ENCODE assay signal across 16 cellular contexts in the genomic region with DNA sequence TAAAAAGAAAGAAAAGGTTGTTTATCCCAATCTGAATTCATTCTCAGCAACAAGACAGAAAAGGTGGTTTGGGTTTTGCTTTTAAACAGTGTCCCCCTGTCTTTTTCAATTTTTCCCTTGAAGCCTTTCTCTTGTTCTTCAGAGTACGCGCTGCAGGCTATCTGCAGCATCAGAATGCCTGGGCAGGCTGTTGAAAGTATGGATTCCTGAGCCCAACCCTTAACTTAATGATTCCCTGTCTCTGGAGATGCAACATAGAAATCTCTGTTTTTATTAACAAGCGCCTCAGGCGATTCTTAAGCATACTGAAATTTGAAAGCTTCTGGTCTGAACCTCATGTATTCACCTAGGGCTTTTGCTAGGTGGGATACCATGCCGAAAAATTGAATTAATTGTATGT. TPM values are rescaled to one million over a fixed set of nuclear protein-coding genes. Genes with fewer than 3 reads are reported as not detected.
DNase-seq lines count a peak whose midpoint lies in the region; TF ChIP-seq lines count a peak whose summit lies in the region.
"Had no signal": no experiment of that assay in that cellular context is flagged by ENCODE, and none has a peak within 500 bp of the region (broad histone marks: within the 10 kb centered on the region; RNA-seq: fewer than 3 reads in every experiment).

No MANE protein-coding gene starts in this region.

- H3K4me3 ChIP-seq in mesodermal cell (ENCODE audit: extremely low read depth, insufficient read depth, low read length, poor library complexity, severe bottlenecking): no peak overlapping the region
- H3K4me3 ChIP-seq in MM.1S (ENCODE audit: low read length): no peak overlapping the region
- H3K4me3 ChIP-seq: GM12878, HAP-1 had no signal

- WGBS in mesodermal cell (ENCODE audit: insufficient coverage in 2 of 2), 2 experiments: 68 to 76% methylated on average over 4 of the region's 5 CpGs

- peaks cover 25% of the 10 kb centered on the region for H3K36me3 ChIP-seq in mesodermal cell (ENCODE audit: control insufficient read depth, insufficient read depth, low read length)
- H3K36me3 ChIP-seq in MM.1S (replicated peaks; ENCODE audit: insufficient read depth, low read length): no peaks in the 10 kb centered on the region; the same call in 1 of the 2 replicates

- H3F3A ChIP-seq in MM.1S (ENCODE audit: insufficient read depth, low read length): peaks cover 20% of the 10 kb centered on the region

- no peaks in the 10 kb centered on the region for H3K79me2 ChIP-seq in MM.1S (ENCODE audit: low read length)

- DNase-seq in ELF-1 (ENCODE audit: low read depth, low spot score) (peak; percentile 45), NCI-H128 (lab: John Stamatoyannopoulos, UW; ENCODE audit: unreplicated experiment) (no peak), MM.1S (no peak), SKM-1 (lab: John Stamatoyannopoulos, UW; ENCODE audit: unreplicated experiment) (no peak)
- DNase-seq: C1 segment of cervical spinal cord; Caco-2; CD4-positive, alpha-beta memory T cell; DMS153; DND-41; GDM1; GOT3; HFFc6 had no signal

- H3K4me2 ChIP-seq in MM.1S (ENCODE audit: low read depth, low read length): no peak overlapping the region

- H3K9me3 ChIP-seq in mesodermal cell (ENCODE audit: control insufficient read depth, low read length) (no peaks in the 10 kb centered on the region), MM.1S (replicated peaks; ENCODE audit: insufficient read depth, low read length) (no peaks in the 10 kb centered on the region)
- H3K9me3 ChIP-seq: Caco-2, HAP-1 had no signal

- H3K9me2 ChIP-seq in MM.1S (replicated peaks; ENCODE audit: insufficient read depth, low read length): no peaks in the 10 kb centered on the region

- peaks cover 19% of the 10 kb centered on the region for H3K4me1 ChIP-seq in mesodermal cell (ENCODE audit: control insufficient read depth, insufficient read depth, low read length, poor library complexity, severe bottlenecking)
- H3K4me1 ChIP-seq in MM.1S (ENCODE audit: low read length): peaks cover 31% of the 10 kb centered on the region
- H3K4me1 ChIP-seq: HAP-1 had no signal

- H3K27ac ChIP-seq in VCaP (peak overlapping the region; percentile 63; the same call in 1 of the 2 replicates), mesodermal cell (ENCODE audit: low read depth, low read length, severe bottlenecking) (peak overlapping the region; percentile 24), MM.1S (ENCODE audit: low read length) (no peak overlapping the region)

- no peak overlapping the region for H3K9ac ChIP-seq in MM.1S (ENCODE audit: low read length)

- H4K20me1 ChIP-seq in MM.1S (ENCODE audit: insufficient read depth, low read length): no peaks in the 10 kb centered on the region

- TF ChIP-seq CTCF in VCaP (conservative IDR thresholded peaks at IDR 0.05): no peak
- TF ChIP-seq CTCF in MM.1S (IDR thresholded peaks at IDR 0.05; ENCODE audit: low read length): no peak

- no peak overlapping the region for H2AFZ ChIP-seq in MM.1S (ENCODE audit: low read length)

- H3K27me3 ChIP-seq in MM.1S (replicated peaks; ENCODE audit: insufficient read depth, low read length): no peaks in the 10 kb centered on the region

RNA-seq across cellular contexts. Expression of gene DGKE, which starts 32.1 kb away (rescaled TPM):
- 4.6 TPM for polyA plus RNA-seq in mesodermal cell (2013, experiment 1 of 2)
- 4.0 TPM for polyA plus RNA-seq in mesodermal cell (2013, experiment 2 of 2)

RNA-seq across cellular contexts. Expression of gene C17orf67, which starts 32.4 kb away (rescaled TPM):
- 2.3 TPM for polyA plus RNA-seq in mesodermal cell (2013, experiment 1 of 2)
- 1.8 TPM for polyA plus RNA-seq in mesodermal cell (2013, experiment 2 of 2)

RNA-seq across cellular contexts. Expression of gene TRIM25, which starts 47.8 kb away (rescaled TPM):
- polyA plus RNA-seq in mesodermal cell (2013, experiment 1 of 2): 11.1 TPM
- polyA plus RNA-seq in mesodermal cell (2013, experiment 2 of 2): 16.5 TPM
